ENCODE assay signal across 15 cellular contexts in the genomic region with DNA sequence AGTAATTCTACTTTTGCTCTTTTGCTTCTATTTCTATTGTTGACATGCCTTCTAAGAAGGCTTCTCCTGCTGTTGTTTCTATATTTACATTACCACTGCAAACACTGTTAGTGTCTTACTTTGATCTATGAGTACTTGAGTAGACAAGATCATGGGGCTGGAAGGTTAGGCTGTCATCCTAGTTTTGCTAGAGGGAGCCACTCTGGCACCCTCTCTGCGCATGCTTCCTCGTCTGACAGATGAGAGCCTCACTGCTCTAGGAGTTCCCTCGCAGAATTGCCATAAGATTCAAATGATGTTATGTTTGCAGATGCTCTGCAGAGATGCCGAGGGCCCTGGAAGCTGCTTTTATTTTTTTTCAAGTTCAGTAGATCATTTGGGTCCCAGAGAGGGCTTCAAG.
DNase-seq lines count a peak whose midpoint lies in the region; TF ChIP-seq lines count a peak whose summit lies in the region.
"Had no signal": no experiment of that assay in that cellular context is flagged by ENCODE, and none has a peak within 500 bp of the region (broad histone marks: within the 10 kb centered on the region; RNA-seq: fewer than 3 reads in every experiment).

No MANE protein-coding gene starts in this region.

- TF ChIP-seq CTCF in esophagus muscularis mucosa (IDR thresholded peaks at IDR 0.05), result no peak

- no peaks in the 10 kb centered on the region for H3K4me1 ChIP-seq in esophagus muscularis mucosa
- H3K4me1 ChIP-seq: Caco-2 had no signal

- WGBS in esophagus muscularis mucosa, result 95% methylated on average over 4 of the region's 4 CpGs

- no peaks in the 10 kb centered on the region for H3K27me3 Mint-ChIP-seq in T-helper 1 cell treated with Interleukin-12 subunit alpha and Interleukin-12 subunit beta and Interleukin-4 antibody, amounts not matched to agents 30 μg/mL and 1 μg/mL, for 36 hours (ENCODE audit: low read depth)
- H3K27me3 Mint-ChIP-seq: CD4-positive, alpha-beta T cell; T-cell had no signal

- H3K27me3 ChIP-seq in esophagus muscularis mucosa, result no peaks in the 10 kb centered on the region
- H3K27me3 ChIP-seq: BLaER1, SJCRH30 had no signal

- no peaks in the 10 kb centered on the region for H3K4me1 Mint-ChIP-seq in T-helper 1 cell treated with Interleukin-12 subunit alpha and Interleukin-12 subunit beta and Interleukin-4 antibody, amounts not matched to agents 30 μg/mL and 1 μg/mL, for 36 hours (ENCODE audit: low read depth)

- H3K27ac Mint-ChIP-seq in T-helper 1 cell treated with Interleukin-12 subunit alpha and Interleukin-12 subunit beta and Interleukin-4 antibody, amounts not matched to agents 30 μg/mL and 1 μg/mL, for 36 hours, result peak overlapping the region; percentile 5
- H3K27ac Mint-ChIP-seq: CD4-positive, alpha-beta T cell; T-cell had no signal

- no peaks in the 10 kb centered on the region for H3K36me3 ChIP-seq in esophagus muscularis mucosa
- H3K36me3 ChIP-seq: BLaER1, SJCRH30 had no signal

- no peak for TF ChIP-seq EP300 in esophagus muscularis mucosa (IDR thresholded peaks at IDR 0.05)

- H3K4me3 Mint-ChIP-seq in T-helper 1 cell treated with Interleukin-12 subunit alpha and Interleukin-12 subunit beta and Interleukin-4 antibody, amounts not matched to agents 30 μg/mL and 1 μg/mL, for 36 hours, result no peak overlapping the region
- H3K4me3 Mint-ChIP-seq: CD4-positive, alpha-beta T cell; T-cell had no signal

- intact Hi-C loops in esophagus muscularis mucosa (cut with DNase I), result no loop called here

- TF ChIP-seq POLR2A in esophagus muscularis mucosa (IDR thresholded peaks at IDR 0.05; ENCODE audit: low read depth), result no peak

- H3K27ac ChIP-seq in esophagus muscularis mucosa (replicated peaks in 1 of 4), result no peak overlapping the region
- H3K27ac ChIP-seq: BLaER1, SJCRH30 had no signal

- H3K9me3 ChIP-seq in esophagus muscularis mucosa, result no peaks in the 10 kb centered on the region
- H3K9me3 ChIP-seq: BLaER1, Caco-2, SJCRH30 had no signal

- DNase-seq in T-helper 1 cell (no peak), NCI-H2029 (lab: John Stamatoyannopoulos, UW) (peak; percentile 6), NCI-H510A treated with DMSO at 0.1 percent for 48 hours (lab: John Stamatoyannopoulos, UW) (peak; percentile 93), esophagus muscularis mucosa (ENCODE audit: extremely low spot score) (peak; percentile 12), activated gamma-delta T cell treated with Interleukin-2 at 50 U/mL for 16 hours (no peak), AG20443 (ENCODE audit: low spot score) (no peak)
- DNase-seq: Caco-2; CD4-positive, alpha-beta T cell; EL; IMR-90; SJCRH30; T-cell; T-helper 9 cell had no signal

- no peaks in the 10 kb centered on the region for H3K9me3 Mint-ChIP-seq in T-helper 1 cell treated with Interleukin-12 subunit alpha and Interleukin-12 subunit beta and Interleukin-4 antibody, amounts not matched to agents 30 μg/mL and 1 μg/mL, for 36 hours
- H3K9me3 Mint-ChIP-seq: CD4-positive, alpha-beta T cell; T-cell had no signal

- H3K4me3 ChIP-seq in esophagus muscularis mucosa, result no peak overlapping the region
- H3K4me3 ChIP-seq: BLaER1, SJCRH30 had no signal

- H3K36me3 Mint-ChIP-seq in T-helper 1 cell treated with Interleukin-12 subunit alpha and Interleukin-12 subunit beta and Interleukin-4 antibody, amounts not matched to agents 30 μg/mL and 1 μg/mL, for 36 hours (ENCODE audit: low read depth), result no peaks in the 10 kb centered on the region

Comparison
In these comparisons a context has a peak if more than half of its experiments do, and no peak if none do; other contexts are left out.
1. DNase-seq: peak in NCI-H2029 (single experiment), NCI-H510A treated with DMSO at 0.1 percent for 48 hours (single experiment) and esophagus muscularis mucosa (single experiment); none in T-helper 1 cell (0 of 5), activated gamma-delta T cell treated with Interleukin-2 at 50 U/mL for 16 hours (single experiment) and AG20443 (single experiment).